ENCODE assay signal across 1 cellular context in genomic region chr16:71666264-71666663, GRCh38.
TF ChIP-seq lines count a peak whose summit lies in the region.

No MANE protein-coding gene starts in this region.

TF ChIP-seq in HepG2, 621 proteins besides CTCF, POLR2A, EP300 and RAD21 (continued from another document and continues in another):
- TF ChIP-seq ZNF646 (CRISPR knock-in tag; IDR thresholded peaks at IDR 0.05) = no peak
- TF ChIP-seq, protein P1, sequence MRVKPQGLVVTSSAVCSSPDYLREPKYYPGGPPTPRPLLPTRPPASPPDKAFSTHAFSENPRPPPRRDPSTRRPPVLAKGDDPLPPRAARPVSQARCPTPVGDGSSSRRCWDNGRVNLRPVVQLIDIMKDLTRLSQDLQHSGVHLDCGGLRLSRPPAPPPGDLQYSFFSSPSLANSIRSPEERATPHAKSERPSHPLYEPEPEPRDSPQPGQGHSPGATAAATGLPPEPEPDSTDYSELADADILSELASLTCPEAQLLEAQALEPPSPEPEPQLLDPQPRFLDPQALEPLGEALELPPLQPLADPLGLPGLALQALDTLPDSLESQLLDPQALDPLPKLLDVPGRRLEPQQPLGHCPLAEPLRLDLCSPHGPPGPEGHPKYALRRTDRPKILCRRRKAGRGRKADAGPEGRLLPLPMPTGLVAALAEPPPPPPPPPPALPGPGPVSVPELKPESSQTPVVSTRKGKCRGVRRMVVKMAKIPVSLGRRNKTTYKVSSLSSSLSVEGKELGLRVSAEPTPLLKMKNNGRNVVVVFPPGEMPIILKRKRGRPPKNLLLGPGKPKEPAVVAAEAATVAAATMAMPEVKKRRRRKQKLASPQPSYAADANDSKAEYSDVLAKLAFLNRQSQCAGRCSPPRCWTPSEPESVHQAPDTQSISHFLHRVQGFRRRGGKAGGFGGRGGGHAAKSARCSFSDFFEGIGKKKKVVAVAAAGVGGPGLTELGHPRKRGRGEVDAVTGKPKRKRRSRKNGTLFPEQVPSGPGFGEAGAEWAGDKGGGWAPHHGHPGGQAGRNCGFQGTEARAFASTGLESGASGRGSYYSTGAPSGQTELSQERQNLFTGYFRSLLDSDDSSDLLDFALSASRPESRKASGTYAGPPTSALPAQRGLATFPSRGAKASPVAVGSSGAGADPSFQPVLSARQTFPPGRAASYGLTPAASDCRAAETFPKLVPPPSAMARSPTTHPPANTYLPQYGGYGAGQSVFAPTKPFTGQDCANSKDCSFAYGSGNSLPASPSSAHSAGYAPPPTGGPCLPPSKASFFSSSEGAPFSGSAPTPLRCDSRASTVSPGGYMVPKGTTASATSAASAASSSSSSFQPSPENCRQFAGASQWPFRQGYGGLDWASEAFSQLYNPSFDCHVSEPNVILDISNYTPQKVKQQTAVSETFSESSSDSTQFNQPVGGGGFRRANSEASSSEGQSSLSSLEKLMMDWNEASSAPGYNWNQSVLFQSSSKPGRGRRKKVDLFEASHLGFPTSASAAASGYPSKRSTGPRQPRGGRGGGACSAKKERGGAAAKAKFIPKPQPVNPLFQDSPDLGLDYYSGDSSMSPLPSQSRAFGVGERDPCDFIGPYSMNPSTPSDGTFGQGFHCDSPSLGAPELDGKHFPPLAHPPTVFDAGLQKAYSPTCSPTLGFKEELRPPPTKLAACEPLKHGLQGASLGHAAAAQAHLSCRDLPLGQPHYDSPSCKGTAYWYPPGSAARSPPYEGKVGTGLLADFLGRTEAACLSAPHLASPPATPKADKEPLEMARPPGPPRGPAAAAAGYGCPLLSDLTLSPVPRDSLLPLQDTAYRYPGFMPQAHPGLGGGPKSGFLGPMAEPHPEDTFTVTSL (CRISPR knock-in tag; IDR thresholded peaks at IDR 0.05; ENCODE audit: borderline replicate concordance) = peak; percentile 14; the same call in 1 of the 2 replicates
- no peak for TF ChIP-seq BORCS8-MEF2B (CRISPR knock-in tag; IDR thresholded peaks at IDR 0.05)
- peak; percentile 55 for TF ChIP-seq RARA (CRISPR knock-in tag; IDR thresholded peaks at IDR 0.05)
- TF ChIP-seq, protein P2, sequence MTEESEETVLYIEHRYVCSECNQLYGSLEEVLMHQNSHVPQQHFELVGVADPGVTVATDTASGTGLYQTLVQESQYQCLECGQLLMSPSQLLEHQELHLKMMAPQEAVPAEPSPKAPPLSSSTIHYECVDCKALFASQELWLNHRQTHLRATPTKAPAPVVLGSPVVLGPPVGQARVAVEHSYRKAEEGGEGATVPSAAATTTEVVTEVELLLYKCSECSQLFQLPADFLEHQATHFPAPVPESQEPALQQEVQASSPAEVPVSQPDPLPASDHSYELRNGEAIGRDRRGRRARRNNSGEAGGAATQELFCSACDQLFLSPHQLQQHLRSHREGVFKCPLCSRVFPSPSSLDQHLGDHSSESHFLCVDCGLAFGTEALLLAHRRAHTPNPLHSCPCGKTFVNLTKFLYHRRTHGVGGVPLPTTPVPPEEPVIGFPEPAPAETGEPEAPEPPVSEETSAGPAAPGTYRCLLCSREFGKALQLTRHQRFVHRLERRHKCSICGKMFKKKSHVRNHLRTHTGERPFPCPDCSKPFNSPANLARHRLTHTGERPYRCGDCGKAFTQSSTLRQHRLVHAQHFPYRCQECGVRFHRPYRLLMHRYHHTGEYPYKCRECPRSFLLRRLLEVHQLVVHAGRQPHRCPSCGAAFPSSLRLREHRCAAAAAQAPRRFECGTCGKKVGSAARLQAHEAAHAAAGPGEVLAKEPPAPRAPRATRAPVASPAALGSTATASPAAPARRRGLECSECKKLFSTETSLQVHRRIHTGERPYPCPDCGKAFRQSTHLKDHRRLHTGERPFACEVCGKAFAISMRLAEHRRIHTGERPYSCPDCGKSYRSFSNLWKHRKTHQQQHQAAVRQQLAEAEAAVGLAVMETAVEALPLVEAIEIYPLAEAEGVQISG (CRISPR knock-in tag; IDR thresholded peaks at IDR 0.05) = no peak; the same call in 1 of the 2 replicates
- TF ChIP-seq SCMH1 (CRISPR knock-in tag; IDR thresholded peaks at IDR 0.05; ENCODE audit: borderline replicate concordance) = no peak
- TF ChIP-seq, protein P3, sequence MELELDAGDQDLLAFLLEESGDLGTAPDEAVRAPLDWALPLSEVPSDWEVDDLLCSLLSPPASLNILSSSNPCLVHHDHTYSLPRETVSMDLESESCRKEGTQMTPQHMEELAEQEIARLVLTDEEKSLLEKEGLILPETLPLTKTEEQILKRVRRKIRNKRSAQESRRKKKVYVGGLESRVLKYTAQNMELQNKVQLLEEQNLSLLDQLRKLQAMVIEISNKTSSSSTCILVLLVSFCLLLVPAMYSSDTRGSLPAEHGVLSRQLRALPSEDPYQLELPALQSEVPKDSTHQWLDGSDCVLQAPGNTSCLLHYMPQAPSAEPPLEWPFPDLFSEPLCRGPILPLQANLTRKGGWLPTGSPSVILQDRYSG (CRISPR knock-in tag; IDR thresholded peaks at IDR 0.05) = no peak
- no peak for TF ChIP-seq ZNF124 (CRISPR knock-in tag; IDR thresholded peaks at IDR 0.05)
- TF ChIP-seq ZNF740 (CRISPR knock-in tag; IDR thresholded peaks at IDR 0.05) = no peak
- TF ChIP-seq, protein P4, sequence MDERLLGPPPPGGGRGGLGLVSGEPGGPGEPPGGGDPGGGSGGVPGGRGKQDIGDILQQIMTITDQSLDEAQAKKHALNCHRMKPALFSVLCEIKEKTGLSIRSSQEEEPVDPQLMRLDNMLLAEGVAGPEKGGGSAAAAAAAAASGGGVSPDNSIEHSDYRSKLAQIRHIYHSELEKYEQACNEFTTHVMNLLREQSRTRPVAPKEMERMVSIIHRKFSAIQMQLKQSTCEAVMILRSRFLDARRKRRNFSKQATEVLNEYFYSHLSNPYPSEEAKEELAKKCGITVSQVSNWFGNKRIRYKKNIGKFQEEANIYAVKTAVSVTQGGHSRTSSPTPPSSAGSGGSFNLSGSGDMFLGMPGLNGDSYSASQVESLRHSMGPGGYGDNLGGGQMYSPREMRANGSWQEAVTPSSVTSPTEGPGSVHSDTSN (CRISPR knock-in tag; IDR thresholded peaks at IDR 0.05) = peak; percentile 56; the same call in 1 of the 2 replicates
- no peak; the same call in 1 of the 2 replicates for TF ChIP-seq ZNF263 (CRISPR knock-in tag; IDR thresholded peaks at IDR 0.05)
- TF ChIP-seq ZNF761 (CRISPR knock-in tag; conservative IDR thresholded peaks at IDR 0.05) = no peak
- no peak for TF ChIP-seq ZGPAT (CRISPR knock-in tag; IDR thresholded peaks at IDR 0.05)
- TF ChIP-seq NFATC3 (CRISPR knock-in tag; IDR thresholded peaks at IDR 0.05) = no peak
- TF ChIP-seq HCFC1 (IDR thresholded peaks at IDR 0.05; ENCODE audit: low read depth, low read length) = no peak
- TF ChIP-seq GABPB1 (CRISPR knock-in tag; IDR thresholded peaks at IDR 0.05) = 0 out of 2 replicates have a peak, but pooled peaks have one; percentile 12
- TF ChIP-seq, protein P5, sequence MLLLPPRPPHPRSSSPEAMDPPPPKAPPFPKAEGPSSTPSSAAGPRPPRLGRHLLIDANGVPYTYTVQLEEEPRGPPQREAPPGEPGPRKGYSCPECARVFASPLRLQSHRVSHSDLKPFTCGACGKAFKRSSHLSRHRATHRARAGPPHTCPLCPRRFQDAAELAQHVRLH (CRISPR knock-in tag; IDR thresholded peaks at IDR 0.05; ENCODE audit: borderline replicate concordance, low read depth) = no peak
- no peak; the same call in 1 of the 2 replicates for TF ChIP-seq HDAC1 (CRISPR knock-in tag; IDR thresholded peaks at IDR 0.05)
- TF ChIP-seq ZNF430 (CRISPR knock-in tag; IDR thresholded peaks at IDR 0.05) = no peak
- TF ChIP-seq MTF1 (CRISPR knock-in tag; IDR thresholded peaks at IDR 0.05) = no peak
- TF ChIP-seq MED1 (CRISPR knock-in tag; IDR thresholded peaks at IDR 0.05) = 0 out of 2 replicates have a peak, but pooled peaks have one; percentile 4
- TF ChIP-seq ERF (CRISPR knock-in tag; IDR thresholded peaks at IDR 0.05) = no peak
- no peak for TF ChIP-seq CREBL2 (CRISPR knock-in tag; IDR thresholded peaks at IDR 0.05; ENCODE audit: borderline replicate concordance)
- TF ChIP-seq, protein P6, sequence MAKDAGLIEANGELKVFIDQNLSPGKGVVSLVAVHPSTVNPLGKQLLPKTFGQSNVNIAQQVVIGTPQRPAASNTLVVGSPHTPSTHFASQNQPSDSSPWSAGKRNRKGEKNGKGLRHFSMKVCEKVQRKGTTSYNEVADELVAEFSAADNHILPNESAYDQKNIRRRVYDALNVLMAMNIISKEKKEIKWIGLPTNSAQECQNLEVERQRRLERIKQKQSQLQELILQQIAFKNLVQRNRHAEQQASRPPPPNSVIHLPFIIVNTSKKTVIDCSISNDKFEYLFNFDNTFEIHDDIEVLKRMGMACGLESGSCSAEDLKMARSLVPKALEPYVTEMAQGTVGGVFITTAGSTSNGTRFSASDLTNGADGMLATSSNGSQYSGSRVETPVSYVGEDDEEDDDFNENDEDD (CRISPR knock-in tag; IDR thresholded peaks at IDR 0.05; ENCODE audit: borderline replicate concordance) = no peak
- peak; percentile 67; the same call in 1 of the 2 replicates for TF ChIP-seq KAT7 (CRISPR knock-in tag; IDR thresholded peaks at IDR 0.05; ENCODE audit: borderline replicate concordance)
- peak; percentile 49; the same call in 1 of the 2 replicates for TF ChIP-seq SMAD3 (CRISPR knock-in tag; IDR thresholded peaks at IDR 0.05)
- no peak for TF ChIP-seq HMGA1 (CRISPR knock-in tag; conservative IDR thresholded peaks at IDR 0.05)
- no peak for TF ChIP-seq KLF12 (CRISPR knock-in tag; IDR thresholded peaks at IDR 0.05; ENCODE audit: borderline replicate concordance)
- TF ChIP-seq, protein P7, sequence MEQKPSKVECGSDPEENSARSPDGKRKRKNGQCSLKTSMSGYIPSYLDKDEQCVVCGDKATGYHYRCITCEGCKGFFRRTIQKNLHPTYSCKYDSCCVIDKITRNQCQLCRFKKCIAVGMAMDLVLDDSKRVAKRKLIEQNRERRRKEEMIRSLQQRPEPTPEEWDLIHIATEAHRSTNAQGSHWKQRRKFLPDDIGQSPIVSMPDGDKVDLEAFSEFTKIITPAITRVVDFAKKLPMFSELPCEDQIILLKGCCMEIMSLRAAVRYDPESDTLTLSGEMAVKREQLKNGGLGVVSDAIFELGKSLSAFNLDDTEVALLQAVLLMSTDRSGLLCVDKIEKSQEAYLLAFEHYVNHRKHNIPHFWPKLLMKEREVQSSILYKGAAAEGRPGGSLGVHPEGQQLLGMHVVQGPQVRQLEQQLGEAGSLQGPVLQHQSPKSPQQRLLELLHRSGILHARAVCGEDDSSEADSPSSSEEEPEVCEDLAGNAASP (CRISPR knock-in tag; IDR thresholded peaks at IDR 0.05; ENCODE audit: borderline replicate concordance) = peak; percentile 8; the same call in 1 of the 2 replicates
